ENCODE assay signal across 8 cellular contexts in genomic region chr2:54522624-54523281, GRCh38.
DNase-seq lines count a peak whose midpoint lies in the region; ATAC-seq, FAIRE-seq and TF ChIP-seq lines count a peak whose summit lies in the region.

No MANE protein-coding gene starts in this region.

- peak; percentile 95 to 96 for TF ChIP-seq RAD21 in A549 (conservative IDR thresholded peaks at IDR 0.05 in 1 of 2, IDR thresholded peaks at IDR 0.05 in 1 of 2)

- no peak for TF ChIP-seq EP300 in A549 (IDR thresholded peaks at IDR 0.05)

- no peaks in the 10 kb centered on the region for H3K9me3 ChIP-seq in A549

- H3K27ac ChIP-seq in A549, result peak overlapping the region; percentile 41 to 74; a peak in 5 of 6 replicates

- DNase-seq in A549 (ENCODE audit: low read depth in 1 of 2, low spot score in 1 of 2) (peak; percentile 64 to 79), NCI-H2107 treated with DMSO at 0.1 percent for 48 hours (lab: John Stamatoyannopoulos, UW; ENCODE audit: unreplicated experiment) (peak; percentile 77), activated B cell treated with CpG ODN at 0.5 μM for 24 hours (peak; percentile 35), memory B cell (ENCODE audit: low spot score in 2 of 2) (peak; percentile 61 to 71)
- DNase-seq in central memory CD8-positive, alpha-beta T cell (ENCODE audit: low spot score in 2 of 2), result peak; percentile 43 to 54
- DNase-seq in stimulated activated CD8-positive, alpha-beta memory T cell treated with anti-CD3 and anti-CD28 coated beads, Interleukin-7, amount 100 ng/mL, for 4 hours (ENCODE audit: low read depth in 2 of 2), result peak; percentile 24 to 26

- intact Hi-C loops in activated B cell treated with CpG ODN at 0.5 μM for 24 hours (cut with micrococcal nuclease), result loop anchor here (1.0 to 2.0 kb wide), 10 partner anchors 34 to 652 kb away; no protein-coding TSS in a partner anchor

- H3K9me3 Mint-ChIP-seq in activated B cell treated with CpG ODN at 0.5 μM for 24 hours, result no peaks in the 10 kb centered on the region
- H3K9me3 Mint-ChIP-seq in central memory CD8-positive, alpha-beta T cell, result no peaks in the 10 kb centered on the region
- H3K9me3 Mint-ChIP-seq in memory B cell, result no peaks in the 10 kb centered on the region

- 32% methylated on average over 5 of the region's 5 CpGs for WGBS in A549 (ENCODE audit: missing lambda C conversion rate)

- POLR2A ChIA-PET in A549 (lab: Yijun Ruan, JAX) (interaction anchor here (0.6 to 1.4 kb wide), 5 partner anchors 8 to 407 kb away, joined by 3 to 4 read pairs (median 4); no protein-coding TSS in a partner anchor), activated B cell treated with CpG ODN at 0.5 μM for 24 hours (lab: Charles Lee) (interaction anchor here (0.5 to 1.0 kb wide), 2 partner anchors 182 to 610 kb away, joined by 3 to 5 read pairs; no protein-coding TSS in a partner anchor)

- ATAC-seq in A549 (peak; percentile 91 to 93), GM18511 (IDR thresholded peaks at IDR 0.05; ENCODE audit: unreplicated experiment) (peak; percentile 76), HG03064 (IDR thresholded peaks at IDR 0.05; ENCODE audit: low read depth, unreplicated experiment) (peak; percentile 57), activated B cell treated with CpG ODN at 0.5 μM for 24 hours (ENCODE audit: low read depth) (peak; percentile 94), memory B cell (ENCODE audit: low read depth) (peak; percentile 99)
- ATAC-seq in central memory CD8-positive, alpha-beta T cell (replicated peaks; ENCODE audit: extremely low read depth, poor library complexity, severe bottlenecking), result peak; percentile 98

- no peak overlapping the region for H3K4me3 ChIP-seq in A549

- H3K36me3 Mint-ChIP-seq in activated B cell treated with CpG ODN at 0.5 μM for 24 hours (ENCODE audit: low read depth) (no peaks in the 10 kb centered on the region), memory B cell (no peaks in the 10 kb centered on the region)
- peaks cover 4% of the 10 kb centered on the region for H3K36me3 Mint-ChIP-seq in central memory CD8-positive, alpha-beta T cell (ENCODE audit: insufficient read depth)

- peaks cover 45% of the 10 kb centered on the region for H3K4me1 ChIP-seq in A549

- TF ChIP-seq POLR2A in A549 (IDR thresholded peaks at IDR 0.05; ENCODE audit: low read length), result no peak

- no peaks in the 10 kb centered on the region for H3K27me3 Mint-ChIP-seq in activated B cell treated with CpG ODN at 0.5 μM for 24 hours
- peaks cover 14% of the 10 kb centered on the region for H3K27me3 Mint-ChIP-seq in central memory CD8-positive, alpha-beta T cell
- H3K27me3 Mint-ChIP-seq in memory B cell, result no peaks in the 10 kb centered on the region

- no peak overlapping the region for H3K4me3 Mint-ChIP-seq in activated B cell treated with CpG ODN at 0.5 μM for 24 hours
- peak overlapping the region; percentile 10 for H3K4me3 Mint-ChIP-seq in central memory CD8-positive, alpha-beta T cell
- peak overlapping the region; percentile 27 for H3K4me3 Mint-ChIP-seq in memory B cell

- TF ChIP-seq CTCF in A549 (IDR thresholded peaks at IDR 0.05) (peak; percentile 85), activated B cell treated with CpG ODN at 0.5 μM for 24 hours (IDR thresholded peaks at IDR 0.05) (peak; percentile 81)

- H3K4me2 ChIP-seq in A549, result peak overlapping the region; percentile 20; the same call in 2 of the 3 replicates

- no peak for FAIRE-seq in A549 (lab: Jason Lieb, UNC)

- H3K27ac Mint-ChIP-seq in activated B cell treated with CpG ODN at 0.5 μM for 24 hours (no peak overlapping the region), memory B cell (no peak overlapping the region)
- H3K27ac Mint-ChIP-seq in central memory CD8-positive, alpha-beta T cell (ENCODE audit: low read depth), result peak overlapping the region; percentile 93

- CTCF ChIA-PET in A549 (lab: Yijun Ruan, JAX) (interaction anchor here (0.6 to 7.8 kb wide), 50 partner anchors 9 to 415 kb away, joined by 3 to 127 read pairs (median 5); no protein-coding TSS in a partner anchor), activated B cell treated with CpG ODN at 0.5 μM for 24 hours (lab: Charles Lee) (interaction anchor here (0.6 to 8.3 kb wide), 21 partner anchors 9 to 415 kb away, joined by 3 to 130 read pairs (median 6); no protein-coding TSS in a partner anchor)

- H3K4me1 Mint-ChIP-seq in activated B cell treated with CpG ODN at 0.5 μM for 24 hours, result peaks cover 15% of the 10 kb centered on the region
- peaks cover 6% of the 10 kb centered on the region for H3K4me1 Mint-ChIP-seq in central memory CD8-positive, alpha-beta T cell
- peaks cover 7% of the 10 kb centered on the region for H3K4me1 Mint-ChIP-seq in memory B cell

TF ChIP-seq in A549, 52 proteins besides CTCF, POLR2A, EP300 and RAD21:
- TF ChIP-seq SREBF2 (IDR thresholded peaks at IDR 0.05) (no peak), SMC3 (IDR thresholded peaks at IDR 0.05) (peak; percentile 92)

Comparison
In these comparisons a context has a peak if more than half of its experiments do, and no peak if none do; other contexts are left out.
1. DNase-seq: peak in every context shown above with its lines; median percentile 77 in NCI-H2107 treated with DMSO at 0.1 percent for 48 hours; 72 in A549; 66 in memory B cell; 48 in central memory CD8-positive, alpha-beta T cell; 35 in activated B cell treated with CpG ODN at 0.5 μM for 24 hours; 25 in stimulated activated CD8-positive, alpha-beta memory T cell treated with anti-CD3 and anti-CD28 coated beads, Interleukin-7, amount 100 ng/mL, for 4 hours.